Comparison of ENCODE assay signal across 8 cellular contexts in genomic region chr6:52518279-52518944, GRCh38. TPM values are rescaled to one million over a fixed set of nuclear protein-coding genes. Genes with fewer than 3 reads are reported as not detected.
DNase-seq lines count a peak whose midpoint lies in the region; ATAC-seq and TF ChIP-seq lines count a peak whose summit lies in the region.

No MANE protein-coding gene starts in this region.

- H3K4me1 Mint-ChIP-seq in brain, result peaks cover 47% of the 10 kb centered on the region

- peaks cover 38% of the 10 kb centered on the region for H3K4me1 ChIP-seq in HUES6 (ENCODE audit: control insufficient read depth, insufficient read depth, low read length)
- peaks cover 50% of the 10 kb centered on the region for H3K4me1 ChIP-seq in lower lobe of right lung
- H3K4me1 ChIP-seq in suprapubic skin, result peaks cover 70% of the 10 kb centered on the region

- TF ChIP-seq CTCF in brain (conservative IDR thresholded peaks at IDR 0.05) (no peak), lower lobe of right lung (IDR thresholded peaks at IDR 0.05) (no peak), suprapubic skin (IDR thresholded peaks at IDR 0.05) (no peak)

- H3K27me3 ChIP-seq in HUES6 (ENCODE audit: control insufficient read depth, insufficient read depth, low read length), result no peaks in the 10 kb centered on the region
- H3K27me3 ChIP-seq in lower lobe of right lung (ENCODE audit: low read depth), result no peaks in the 10 kb centered on the region
- H3K27me3 ChIP-seq in suprapubic skin, result no peaks in the 10 kb centered on the region

- peak overlapping the region; percentile 78 for H3K9ac ChIP-seq in HUES6 (ENCODE audit: low read length)

- H3K9me3 ChIP-seq in HUES6 (ENCODE audit: control insufficient read depth, insufficient read depth, low read depth, low read length) (no peaks in the 10 kb centered on the region), lower lobe of right lung (no peaks in the 10 kb centered on the region), suprapubic skin (no peaks in the 10 kb centered on the region)

- TF ChIP-seq POLR2A in suprapubic skin (IDR thresholded peaks at IDR 0.05), result no peak

- H3K4me3 ChIP-seq in HUES6 (ENCODE audit: low read depth, low read length) (peak overlapping the region; percentile 27; the same call in 1 of the 2 replicates), lower lobe of right lung (no peak overlapping the region), suprapubic skin (no peak overlapping the region)

- intact Hi-C loops in lower lobe of right lung (cut with DNase I), result no loop called here

- H3K36me3 Mint-ChIP-seq in brain, result peaks cover 25% of the 10 kb centered on the region

- WGBS in suprapubic skin, result 59% methylated on average over 13 of the region's 13 CpGs

- no peaks in the 10 kb centered on the region for H3K27me3 Mint-ChIP-seq in brain

- H3K36me3 ChIP-seq in HUES6 (ENCODE audit: control insufficient read depth, insufficient read depth, low read length) (peaks cover 24% of the 10 kb centered on the region), lower lobe of right lung (peaks cover 25% of the 10 kb centered on the region), suprapubic skin (no peaks in the 10 kb centered on the region)

- no peak for TF ChIP-seq EP300 in suprapubic skin (IDR thresholded peaks at IDR 0.05)

- no peaks in the 10 kb centered on the region for H3K9me3 Mint-ChIP-seq in brain

- no peak for DNase-seq in lower lobe of right lung
- no peak for DNase-seq in suprapubic skin (ENCODE audit: low spot score in 2 of 2)
- DNase-seq in NCI-H128 (lab: John Stamatoyannopoulos, UW; ENCODE audit: unreplicated experiment), result no peak
- no peak for DNase-seq in NCI-H2227 (lab: John Stamatoyannopoulos, UW; ENCODE audit: unreplicated experiment)

- H3K27ac Mint-ChIP-seq in brain, result peak overlapping the region; percentile 20 to 99 (median 92)

- H3K4me3 Mint-ChIP-seq in brain, result peak overlapping the region in 1 of 5 experiments; percentile 21

- H3K27ac ChIP-seq in HUES6 (ENCODE audit: low read depth, low read length) (peak overlapping the region; percentile 88), lower lobe of right lung (peak overlapping the region; percentile 70), suprapubic skin (peak overlapping the region; percentile 87)

- ATAC-seq in lower lobe of right lung (no peak), GM21825 (IDR thresholded peaks at IDR 0.05; ENCODE audit: unreplicated experiment) (no peak), GM21390 (IDR thresholded peaks at IDR 0.05; ENCODE audit: unreplicated experiment) (no peak)

RNA-seq across cellular contexts. Expression of gene TRAM2, which starts 58.4 kb away (rescaled TPM):
- 3.7 TPM for polyA plus RNA-seq in brain (ENCODE audit: insufficient read depth, low read depth, low replicate concordance)
- total RNA-seq in lower lobe of right lung (21.9 TPM), suprapubic skin (10 to 100 TPM in 1 of 4 donors, 1 to 10 TPM in 3; 6.5 to 14.1 (median 7.2) TPM)
